Comparison of ENCODE assay signal across 8 cellular contexts in genomic region chr9:105557804-105558610, GRCh38. TPM values are rescaled to one million over a fixed set of nuclear protein-coding genes. Genes with fewer than 3 reads are reported as not detected.
DNase-seq lines count a peak whose midpoint lies in the region; ATAC-seq and TF ChIP-seq lines count a peak whose summit lies in the region.

TSS of gene FKTN (plus strand) at chr9:105558131. CDS start at chr9:105575033, 16,902 bp downstream.

- TF ChIP-seq CTCF in GM12864 (IDR thresholded peaks at IDR 0.05; ENCODE audit: low read depth, low read length, missing control alignments) (no peak), type B pancreatic cell (conservative IDR thresholded peaks at IDR 0.05) (no peak)

- DNase-seq in GM12864 (ENCODE audit: low read depth), result peak; percentile 67
- DNase-seq in NCI-H1092 (lab: John Stamatoyannopoulos, UW), result peak; percentile 65
- DNase-seq in SW 1271 (lab: John Stamatoyannopoulos, UW), result peak; percentile 69 to 85
- peak; percentile 47 for DNase-seq in activated naive CD8-positive, alpha-beta T cell treated with anti-CD3 and anti-CD28 coated beads, Interleukin-2, amount 50 U/mL, for 16 hours (ENCODE audit: low read depth, low spot score)
- DNase-seq in cardiac septum (ENCODE audit: low spot score), result peak; percentile 95
- peak; percentile 82 to 98 (median 90) for DNase-seq in posterior cingulate gyrus
- peak; percentile 85 for DNase-seq in type B pancreatic cell (ENCODE audit: extremely low spot score, unreplicated experiment)

- no peaks in the 10 kb centered on the region for H3K27me3 Mint-ChIP-seq in type B pancreatic cell

- H3K4me3 Mint-ChIP-seq in type B pancreatic cell, result peak within 1 kb of the TSS; percentile 93

- H3K36me3 Mint-ChIP-seq in type B pancreatic cell, result peaks cover 35% of the 10 kb centered on the region

- peak within 1 kb of the TSS; percentile 54 for H3K27ac Mint-ChIP-seq in type B pancreatic cell

- peaks cover 16% of the 10 kb centered on the region for H3K9me3 Mint-ChIP-seq in type B pancreatic cell

- H3K4me1 Mint-ChIP-seq in type B pancreatic cell (ENCODE audit: unreplicated experiment), result peaks cover 14% of the 10 kb centered on the region

- intact Hi-C loops in cardiac septum (cut with DNase I) (loop anchor here (5.0 to 10.0 kb wide), 2 partner anchors 103 to 311 kb away; no protein-coding TSS in a partner anchor), posterior cingulate gyrus (cut with DNase I) (no loop called here)

- peak within 1 kb of the TSS; percentile 68 for H3K4me3 ChIP-seq in GM12864 (ENCODE audit: low read depth, low read length)

- ATAC-seq in HG02610 (IDR thresholded peaks at IDR 0.05; ENCODE audit: unreplicated experiment), result peak; percentile 91

RNA-seq across cellular contexts. Expression of gene FKTN, which starts in this region (rescaled TPM):
- total RNA-seq in cardiac septum (8.8 TPM), type B pancreatic cell (ENCODE audit: low replicate concordance) (15.8 and 22.1 TPM in 2 replicates)

Comparison
In these comparisons a context has a peak if more than half of its experiments do, and no peak if none do; other contexts are left out.
1. Peak in every context shown above with its lines: DNase-seq, ATAC-seq and H3K4me3 ChIP-seq.